ENCODE assay signal across 10 cellular contexts in the genomic region with DNA sequence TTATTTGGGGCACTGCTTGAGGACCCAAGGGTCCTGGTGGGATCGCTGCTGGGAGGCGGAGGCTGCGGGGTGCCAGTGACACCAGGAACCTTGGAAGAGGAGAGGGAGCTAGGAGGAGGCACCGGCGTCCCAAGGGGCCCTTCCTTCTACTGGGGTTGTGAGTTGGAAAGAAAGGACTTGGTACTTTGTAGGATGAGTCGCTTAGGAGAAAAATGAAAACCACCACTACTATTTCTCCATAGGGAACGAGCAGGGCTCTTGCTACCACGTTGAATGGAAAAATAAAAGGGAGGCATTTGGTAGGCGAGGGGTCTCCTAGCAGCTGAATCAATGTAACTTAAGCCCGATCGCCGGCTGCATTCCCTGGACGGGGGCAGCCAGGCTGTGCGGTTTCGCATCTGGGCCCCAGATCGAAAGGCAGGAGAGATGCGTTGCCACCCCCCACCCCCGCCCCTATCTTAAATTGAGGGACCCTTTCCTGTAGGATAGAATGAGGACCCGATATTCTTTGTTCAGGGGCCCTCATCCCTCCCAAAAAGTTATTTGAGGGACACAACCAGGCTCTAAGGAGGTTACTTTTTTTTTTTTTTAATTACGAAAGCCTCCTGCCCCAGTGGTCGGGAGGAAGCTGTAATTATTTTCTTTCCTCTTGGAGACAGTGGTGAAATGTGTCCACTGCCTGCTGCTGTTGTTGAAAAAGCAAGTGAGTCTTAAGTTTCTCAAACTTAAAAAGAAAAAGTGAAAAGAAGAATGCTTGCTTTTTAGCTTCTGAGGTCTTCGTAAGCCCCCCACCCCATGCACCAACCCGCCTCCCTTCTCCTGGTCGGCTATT. TPM values are rescaled to one million over a fixed set of nuclear protein-coding genes. Genes with fewer than 3 reads are reported as not detected.
DNase-seq lines count a peak whose midpoint lies in the region; ATAC-seq, FAIRE-seq and TF ChIP-seq lines count a peak whose summit lies in the region.
"Had no signal": no experiment of that assay in that cellular context is flagged by ENCODE, and none has a peak within 500 bp of the region (broad histone marks: within the 10 kb centered on the region; RNA-seq: fewer than 3 reads in every experiment).

No MANE protein-coding gene starts in this region.

- H3K4me1 Mint-ChIP-seq in T-helper 2 cell treated with Interferon-gamma antibody and Interleukin-4, amounts not matched to agents 5 μg/mL and 100 μg/mL, for 36 hours (ENCODE audit: low read depth) = peaks cover 26% of the 10 kb centered on the region
- H3K4me1 Mint-ChIP-seq in activated CD8-positive, alpha-beta T cell treated with anti-CD3 and anti-CD28 coated beads, Interleukin-2, amount 10 ng/mL, durations not matched to agents 7 days and 5 days (ENCODE audit: low read depth) = peaks cover 45% of the 10 kb centered on the region

- no peak for ATAC-seq in activated CD8-positive, alpha-beta T cell treated with anti-CD3 and anti-CD28 coated beads, Interleukin-2, amount 10 ng/mL, durations not matched to agents 7 days and 5 days
- ATAC-seq in HG03378 (IDR thresholded peaks at IDR 0.05; ENCODE audit: unreplicated experiment) = no peak

- peaks cover 6% of the 10 kb centered on the region for H3K36me3 Mint-ChIP-seq in T-helper 2 cell treated with Interferon-gamma antibody and Interleukin-4, amounts not matched to agents 5 μg/mL and 100 μg/mL, for 36 hours (ENCODE audit: low read depth)
- peaks cover 13% of the 10 kb centered on the region for H3K36me3 Mint-ChIP-seq in activated CD8-positive, alpha-beta T cell treated with anti-CD3 and anti-CD28 coated beads, Interleukin-2, amount 10 ng/mL, durations not matched to agents 7 days and 5 days (ENCODE audit: low read depth)

- H3K9me3 Mint-ChIP-seq in T-helper 2 cell treated with Interferon-gamma antibody and Interleukin-4, amounts not matched to agents 5 μg/mL and 100 μg/mL, for 36 hours = no peaks in the 10 kb centered on the region
- H3K9me3 Mint-ChIP-seq in activated CD8-positive, alpha-beta T cell treated with anti-CD3 and anti-CD28 coated beads, Interleukin-2, amount 10 ng/mL, durations not matched to agents 7 days and 5 days (ENCODE audit: insufficient read depth) = no peaks in the 10 kb centered on the region
- H3K9me3 Mint-ChIP-seq: dendritic cell treated with granulocyte-macrophage colony-stimulating factor and Interleukin-4, amounts not matched to agents 40 ng/mL and 50 ng/mL, for 4 days had no signal

- no peaks in the 10 kb centered on the region for H3K36me3 ChIP-seq in kidney (ENCODE audit: control insufficient read depth in 1 of 2, insufficient read depth in 2 of 2, low read length in 2 of 2)
- H3K36me3 ChIP-seq in testis (ENCODE audit: low read depth, missing control alignments) = no peaks in the 10 kb centered on the region

- no peak for FAIRE-seq in kidney (lab: Jason Lieb, UNC)
- FAIRE-seq: G401.6 had no signal

- CTCF ChIA-PET in activated CD8-positive, alpha-beta T cell treated with anti-CD3 and anti-CD28 coated beads, Interleukin-2, amount 10 ng/mL, durations not matched to agents 7 days and 5 days (lab: Charles Lee) = interaction anchor here (1.0 to 2.0 kb wide), 3 partner anchors 16 to 115 kb away, joined by 3 to 7 read pairs (median 3); no protein-coding TSS in a partner anchor

- TF ChIP-seq CTCF in kidney (IDR thresholded peaks at IDR 0.05; ENCODE audit: borderline replicate concordance, extremely low read depth, insufficient read depth) (no peak), testis (IDR thresholded peaks at IDR 0.05) (no peak)

- H3K4me3 Mint-ChIP-seq in T-helper 2 cell treated with Interferon-gamma antibody and Interleukin-4, amounts not matched to agents 5 μg/mL and 100 μg/mL, for 36 hours = peak overlapping the region; percentile 86
- H3K4me3 Mint-ChIP-seq in activated CD8-positive, alpha-beta T cell treated with anti-CD3 and anti-CD28 coated beads, Interleukin-2, amount 10 ng/mL, durations not matched to agents 7 days and 5 days = peak overlapping the region; percentile 83

- peaks cover 0 to 8% of the 10 kb centered on the region in 2 donors for H3K4me1 ChIP-seq in kidney (ENCODE audit: control insufficient read depth in 1 of 2, insufficient read depth in 1 of 2, low read depth in 1 of 2, low read length in 2 of 2)
- H3K4me1 ChIP-seq in testis = peaks cover 8% of the 10 kb centered on the region

- POLR2A ChIA-PET in activated CD8-positive, alpha-beta T cell treated with anti-CD3 and anti-CD28 coated beads, Interleukin-2, amount 10 ng/mL, durations not matched to agents 7 days and 5 days (lab: Charles Lee) = interaction anchor here (0.7 kb wide), 1 partner anchor 28 kb away, joined by 3 read pairs; no protein-coding TSS in a partner anchor

- intact Hi-C loops in kidney (cut with DNase I) = no loop called here
- intact Hi-C loops in testis (cut with DNase I; ENCODE audit: low total_unique reads) = no loop called here

- WGBS in testis, 2 donors = 9 to 10% methylated on average over 24 of the region's 24 CpGs

- H3K27ac ChIP-seq in kidney (ENCODE audit: low read depth in 2 of 2, low read length in 2 of 2) (no peak overlapping the region), testis (no peak overlapping the region)

- H3K27me3 Mint-ChIP-seq in T-helper 2 cell treated with Interferon-gamma antibody and Interleukin-4, amounts not matched to agents 5 μg/mL and 100 μg/mL, for 36 hours (ENCODE audit: low read depth) = peaks cover 67% of the 10 kb centered on the region
- peaks cover 53% of the 10 kb centered on the region for H3K27me3 Mint-ChIP-seq in activated CD8-positive, alpha-beta T cell treated with anti-CD3 and anti-CD28 coated beads, Interleukin-2, amount 10 ng/mL, durations not matched to agents 7 days and 5 days (ENCODE audit: low read depth)

- no peak for TF ChIP-seq POLR2A in testis (IDR thresholded peaks at IDR 0.05)

- no peak for DNase-seq in T-helper 2 cell treated with Interferon-gamma antibody and Interleukin-4, amounts not matched to agents 5 μg/mL and 100 μg/mL, for 36 hours (ENCODE audit: low spot score)
- DNase-seq in T-helper 2 cell (no peak), kidney (no peak), testis (no peak), activated gamma-delta T cell (lab: John Stamatoyannopoulos, UW) (no peak), HPDE6-E6E7 (ENCODE audit: extremely low spot score) (no peak)
- DNase-seq in activated CD8-positive, alpha-beta T cell treated with anti-CD3 and anti-CD28 coated beads, Interleukin-2, amount 10 ng/mL, durations not matched to agents 7 days and 5 days = no peak

- H3K9ac ChIP-seq in kidney (ENCODE audit: low read length in 2 of 2) = peak overlapping the region in 1 of 2 donors; percentile 59

- peak overlapping the region; percentile 42 to 67 for H3K4me3 ChIP-seq in kidney (ENCODE audit: low read length in 2 of 2)
- H3K4me3 ChIP-seq in testis = peak overlapping the region; percentile 48 to 62

- H3K27ac Mint-ChIP-seq in T-helper 2 cell treated with Interferon-gamma antibody and Interleukin-4, amounts not matched to agents 5 μg/mL and 100 μg/mL, for 36 hours = no peak overlapping the region
- H3K27ac Mint-ChIP-seq in activated CD8-positive, alpha-beta T cell treated with anti-CD3 and anti-CD28 coated beads, Interleukin-2, amount 10 ng/mL, durations not matched to agents 7 days and 5 days = peak overlapping the region; percentile 27
- H3K27ac Mint-ChIP-seq: dendritic cell treated with granulocyte-macrophage colony-stimulating factor and Interleukin-4, amounts not matched to agents 40 ng/mL and 50 ng/mL, for 4 days had no signal

- no peaks in the 10 kb centered on the region for H3K27me3 ChIP-seq in testis

- no peaks in the 10 kb centered on the region for H3K9me3 ChIP-seq in kidney (ENCODE audit: control insufficient read depth in 1 of 2, low read length in 2 of 2)
- no peaks in the 10 kb centered on the region for H3K9me3 ChIP-seq in testis

RNA-seq across cellular contexts. Expression of gene IGFBP2, which starts 1.3 kb away (rescaled TPM):
- 10 to 100 TPM; 74.7 to 75.5 TPM for total RNA-seq in activated CD8-positive, alpha-beta T cell treated with anti-CD3 and anti-CD28 coated beads, Interleukin-2, amount 10 ng/mL, durations not matched to agents 7 days and 5 days
- total RNA-seq in kidney (53.7 TPM), testis (100 to 1,000 TPM; 100 to 118 TPM)
- polyA plus RNA-seq in kidney (ENCODE audit: insufficient read depth, low read depth, low replicate concordance) (369 TPM), testis (ENCODE audit: insufficient read depth, low read depth, low replicate concordance) (180 TPM)
